Comparison of ENCODE assay signal across 22 cellular contexts in genomic region chr14:30020271-30020670, GRCh38.
"Had no signal": no experiment of that assay in that cellular context is flagged by ENCODE, and none has a peak within 500 bp of the region (broad histone marks: within the 10 kb centered on the region; RNA-seq: fewer than 3 reads in every experiment).

No MANE protein-coding gene starts in this region.

- H3K27ac ChIP-seq: brain microvascular endothelial cell, colonic mucosa, epithelial cell of prostate, prostate gland, right atrium auricular region, tibial artery had no signal

- H3K4me3 ChIP-seq: colonic mucosa, lung, prostate gland, right atrium auricular region, tibial artery had no signal

- H3K27me3 ChIP-seq: brain microvascular endothelial cell, colonic mucosa, right atrium auricular region, tibial artery had no signal

- H3K36me3 ChIP-seq: brain microvascular endothelial cell, colonic mucosa, prostate gland, right atrium auricular region, tibial artery had no signal

- ATAC-seq: activated CD8-positive, alpha-beta T cell treated with anti-CD3 and anti-CD28 coated beads, Interleukin-2, amount 10 ng/mL, durations not matched to agents 7 days and 5 days; activated naive CD8-positive, alpha-beta T cell treated with anti-CD3 and anti-CD28 coated beads, Interleukin-2, amount 50 U/mL, for 24 hours; activated T-cell treated with anti-CD3 and anti-CD28 coated beads, Interleukin-2, amount 50 U/mL, for 4 hours; natural killer cell treated with Interleukin-12 subunit alpha and Interleukin-12 subunit beta and Interleukin-15 and Interleukin-18, amount 100 ng/mL, for 72 hours; stimulated activated naive CD8-positive, alpha-beta T cell treated with anti-CD3 and anti-CD28 coated beads, Interleukin-15, Interleukin-2, amounts not matched to agents 100 U/mL and 50 U/mL, for 24 hours had no signal

- H3K9me3 ChIP-seq: colonic mucosa, prostate gland, right atrium auricular region, tibial artery had no signal

- H3K4me1 ChIP-seq: colonic mucosa, prostate gland, right atrium auricular region, tibial artery had no signal

- DNase-seq: activated CD4-positive, alpha-beta T cell treated with anti-CD3 and anti-CD28 coated beads, Interleukin-2, amount 10 ng/mL, durations not matched to agents 24 days and 14 days; activated CD8-positive, alpha-beta T cell treated with anti-CD3 and anti-CD28 coated beads, Interleukin-2, amount 10 ng/mL, durations not matched to agents 7 days and 5 days; activated effector memory CD4-positive, alpha-beta T cell treated with Interleukin-2 at 50 U/mL for 16 hours; activated naive CD4-positive, alpha-beta T cell treated with anti-CD3 and anti-CD28 coated beads, Interleukin-2, amount 10 ng/mL, durations not matched to agents 7 days and 5 days; activated naive CD8-positive, alpha-beta T cell treated with anti-CD3 and anti-CD28 coated beads, Interleukin-2, amount 50 U/mL, for 24 hours; activated T-cell treated with anti-CD3 and anti-CD28 coated beads, Interleukin-2, amount 50 U/mL, for 4 hours; aorta; brain microvascular endothelial cell; colonic mucosa; endodermal cell; foreskin fibroblast; nucleus accumbens; stimulated activated CD4-positive, alpha-beta T cell treated with anti-CD3 and anti-CD28 coated beads, Interleukin-2, amount 100 ng/mL, for 24 hours; stimulated activated naive CD8-positive, alpha-beta T cell treated with anti-CD3 and anti-CD28 coated beads, Interleukin-15, Interleukin-2, amounts not matched to agents 100 U/mL and 50 U/mL, for 24 hours; substantia nigra; T-helper 9 cell; tibial artery had no signal
